In the genomic region with DNA sequence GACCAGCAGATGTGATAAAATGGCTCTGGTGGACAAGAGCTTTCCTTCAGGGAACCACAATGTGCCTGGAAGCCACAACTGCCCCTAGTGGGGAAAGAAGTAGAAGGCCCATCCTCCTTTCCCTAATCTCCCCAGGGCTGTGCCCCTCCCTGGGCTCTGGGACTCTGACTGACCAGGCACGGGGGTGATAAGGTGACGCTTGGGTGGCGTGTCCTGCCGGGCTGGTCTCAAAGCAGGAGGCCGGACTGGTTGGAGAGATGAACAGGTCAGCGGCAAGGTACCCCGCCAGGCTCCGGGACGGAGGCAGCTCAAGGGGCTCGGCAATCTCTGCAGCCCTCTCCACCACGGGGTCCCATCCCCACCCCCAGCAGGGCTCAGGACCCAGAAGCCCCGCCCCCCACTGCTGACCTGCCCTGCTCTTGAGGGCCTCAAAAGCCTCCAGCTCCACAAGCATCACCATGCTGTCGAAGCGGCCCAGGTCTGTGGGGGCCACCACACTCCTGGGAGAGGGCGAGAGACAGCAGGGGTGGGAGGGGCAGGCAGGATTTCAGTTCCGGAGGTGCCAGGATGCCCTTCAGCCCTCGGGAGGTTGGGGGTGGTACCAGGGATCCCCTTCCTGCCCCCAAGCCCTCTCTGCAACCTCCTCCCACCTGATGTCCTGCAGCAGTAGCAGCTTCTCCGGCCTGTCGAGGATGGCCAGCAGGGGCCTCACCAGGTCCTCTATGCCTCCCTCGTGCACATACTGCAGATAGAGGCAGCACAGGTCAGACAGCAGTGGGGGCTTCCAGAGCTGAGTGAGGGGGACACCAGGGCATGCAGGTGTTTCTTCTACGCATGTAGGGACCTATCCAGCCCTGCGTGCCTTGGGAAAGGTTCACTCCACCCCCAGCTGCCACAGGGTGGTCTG, we compare ENCODE assay signal across 4 cellular contexts.
DNase-seq lines count a peak whose midpoint lies in the region; ATAC-seq and TF ChIP-seq lines count a peak whose summit lies in the region.

No MANE protein-coding gene starts in this region.

- peak; percentile 12; the same call in 1 of the 2 replicates for TF ChIP-seq CTCF in 22Rv1 (IDR thresholded peaks at IDR 0.05)

- ATAC-seq in GM21529 (IDR thresholded peaks at IDR 0.05; ENCODE audit: unreplicated experiment), result no peak

- DNase-seq in amniotic epithelial cell (ENCODE audit: low read depth), result peak; percentile 9
- no peak for DNase-seq in activated naive CD4-positive, alpha-beta T cell (lab: John Stamatoyannopoulos, UW)

- no peak overlapping the region for H3K27ac ChIP-seq in 22Rv1
